Comparison of ENCODE assay signal across 32 cellular contexts in genomic region chr18:56541340-56541739, GRCh38.
"Had no signal": no experiment of that assay in that cellular context is flagged by ENCODE, and none has a peak within 500 bp of the region (broad histone marks: within the 10 kb centered on the region; RNA-seq: fewer than 3 reads in every experiment).

No MANE protein-coding gene starts in this region.

- H3K4me1 ChIP-seq: Peyer's patch had no signal

- DNase-seq: activated CD4-positive, alpha-beta memory T cell treated with anti-CD3 and anti-CD28 coated beads, Interleukin-2, amount 10 ng/mL, durations not matched to agents 7 days and 5 days; activated CD4-positive, alpha-beta T cell treated with anti-CD3 and anti-CD28 coated beads for 1 hour; activated CD4-positive, alpha-beta T cell treated with anti-CD3 and anti-CD28 coated beads for 48 hours; activated CD4-positive, CD25-positive, alpha-beta regulatory T cell; activated CD8-positive, alpha-beta memory T cell treated with anti-CD3 and anti-CD28 coated beads for 24 hours; activated CD8-positive, alpha-beta memory T cell treated with anti-CD3 and anti-CD28 coated beads, Interleukin-2, amount 10 ng/mL, durations not matched to agents 7 days and 5 days; activated CD8-positive, alpha-beta memory T cell treated with anti-CD3 and anti-CD28 coated beads, Interleukin-2, amount 50 U/mL, for 48 hours; activated effector memory CD4-positive, alpha-beta T cell treated with Interleukin-2 at 50 U/mL for 16 hours; activated naive CD4-positive, alpha-beta T cell treated with anti-CD3 and anti-CD28 coated beads, Interleukin-2, amount 10 ng/mL, durations not matched to agents 7 days and 5 days; activated naive CD8-positive, alpha-beta T cell treated with anti-CD3 and anti-CD28 coated beads, Interleukin-2, amount 50 U/mL, for 24 hours; activated T-cell treated with anti-CD3 and anti-CD28 coated beads, Interleukin-2, amount 50 U/mL, for 48 hours; anterior cingulate cortex; caudate nucleus; Kasumi-1; NCI-H1092 treated with DMSO at 0.1 percent for 48 hours; NCI-H1417; NCI-H146; NCI-H187; NCI-H2029 treated with DMSO at 0.1 percent for 48 hours; NCI-H2107; NCI-H2171; NCI-H446 treated with DMSO at 0.1 percent for 48 hours; NCI-H524; NK-92 treated with Interleukin-12 subunit alpha and Interleukin-12 subunit beta, amount 100 ng/mL, for 24 hours; PC-3; Peyer's patch; Right ventricle myocardium superior; T1000; WERI-Rb-1 had no signal

- ATAC-seq: activated CD8-positive, alpha-beta memory T cell treated with anti-CD3 and anti-CD28 coated beads, Interleukin-2, amount 10 ng/mL, durations not matched to agents 7 days and 5 days; PC-3 had no signal

- H3K27me3 ChIP-seq: Peyer's patch had no signal

- H3K36me3 Mint-ChIP-seq: activated CD8-positive, alpha-beta memory T cell treated with anti-CD3 and anti-CD28 coated beads, Interleukin-2, amount 10 ng/mL, durations not matched to agents 7 days and 5 days; activated naive CD4-positive, alpha-beta T cell treated with anti-CD3 and anti-CD28 coated beads, Interleukin-2, amount 10 ng/mL, durations not matched to agents 7 days and 5 days; activated naive CD8-positive, alpha-beta T cell; brain had no signal

- H3K36me3 ChIP-seq: Peyer's patch, WERI-Rb-1 had no signal

- H3K9me3 ChIP-seq: Peyer's patch had no signal

- H3K27me3 Mint-ChIP-seq: activated naive CD8-positive, alpha-beta T cell; activated naive CD8-positive, alpha-beta T cell treated with anti-CD3 and anti-CD28 coated beads, Interleukin-2, amount 50 U/mL, for 24 hours had no signal

- H3K4me3 ChIP-seq: Peyer's patch, SK-N-MC had no signal

- H3K27ac Mint-ChIP-seq: activated CD4-positive, alpha-beta memory T cell treated with anti-CD3 and anti-CD28 coated beads, Interleukin-2, amount 10 ng/mL, durations not matched to agents 7 days and 5 days; activated CD8-positive, alpha-beta memory T cell treated with anti-CD3 and anti-CD28 coated beads, Interleukin-2, amount 10 ng/mL, durations not matched to agents 7 days and 5 days; activated naive CD4-positive, alpha-beta T cell treated with anti-CD3 and anti-CD28 coated beads, Interleukin-2, amount 10 ng/mL, durations not matched to agents 7 days and 5 days; activated naive CD8-positive, alpha-beta T cell; activated naive CD8-positive, alpha-beta T cell treated with anti-CD3 and anti-CD28 coated beads, Interleukin-2, amount 50 U/mL, for 24 hours; brain had no signal

- H3K4me1 Mint-ChIP-seq: activated CD4-positive, alpha-beta memory T cell treated with anti-CD3 and anti-CD28 coated beads, Interleukin-2, amount 10 ng/mL, durations not matched to agents 7 days and 5 days; activated CD8-positive, alpha-beta memory T cell treated with anti-CD3 and anti-CD28 coated beads, Interleukin-2, amount 10 ng/mL, durations not matched to agents 7 days and 5 days; activated naive CD4-positive, alpha-beta T cell treated with anti-CD3 and anti-CD28 coated beads, Interleukin-2, amount 10 ng/mL, durations not matched to agents 7 days and 5 days; activated naive CD8-positive, alpha-beta T cell treated with anti-CD3 and anti-CD28 coated beads, Interleukin-2, amount 50 U/mL, for 24 hours; brain had no signal

- H3K4me3 Mint-ChIP-seq: activated CD4-positive, alpha-beta memory T cell treated with anti-CD3 and anti-CD28 coated beads, Interleukin-2, amount 10 ng/mL, durations not matched to agents 7 days and 5 days; activated CD8-positive, alpha-beta memory T cell treated with anti-CD3 and anti-CD28 coated beads, Interleukin-2, amount 10 ng/mL, durations not matched to agents 7 days and 5 days; activated naive CD4-positive, alpha-beta T cell treated with anti-CD3 and anti-CD28 coated beads, Interleukin-2, amount 10 ng/mL, durations not matched to agents 7 days and 5 days; activated naive CD8-positive, alpha-beta T cell; activated naive CD8-positive, alpha-beta T cell treated with anti-CD3 and anti-CD28 coated beads, Interleukin-2, amount 50 U/mL, for 24 hours; brain had no signal

- H3K9me3 Mint-ChIP-seq: activated naive CD4-positive, alpha-beta T cell treated with anti-CD3 and anti-CD28 coated beads, Interleukin-2, amount 10 ng/mL, durations not matched to agents 7 days and 5 days; activated naive CD8-positive, alpha-beta T cell treated with anti-CD3 and anti-CD28 coated beads, Interleukin-2, amount 50 U/mL, for 24 hours; brain had no signal

- H3K27ac ChIP-seq: Peyer's patch, SK-N-MC, WERI-Rb-1 had no signal
